ENCODE assay signal across 1 cellular context in genomic region chr19:39031368-39032163, GRCh38.
TF ChIP-seq lines count a peak whose summit lies in the region.

No MANE protein-coding gene starts in this region.

TF ChIP-seq in K562, 482 proteins besides CTCF, POLR2A, EP300 and RAD21 (continued from another document and continues in another):
- TF ChIP-seq SIN3A (IDR thresholded peaks at IDR 0.05; ENCODE audit: borderline replicate concordance in 2 of 2, control insufficient read depth in 1 of 2, low read depth in 2 of 2, low read length in 2 of 2) (peak in 1 of 2 experiments; percentile 30; a peak in 2 of 4 replicates), NUFIP1 (IDR thresholded peaks at IDR 0.05; ENCODE audit: partially characterized antibody) (no peak), HNRNPL (IDR thresholded peaks at IDR 0.05; ENCODE audit: low read depth, low read length) (peak; percentile 92), NONO (IDR thresholded peaks at IDR 0.05; ENCODE audit: low read depth in 2 of 2, low read length in 1 of 2) (0 out of 4 replicates have a peak, but pooled peaks of 1 of the 2 experiments have one; percentile 40), ZNF311 (CRISPR knock-in tag; IDR thresholded peaks at IDR 0.05) (no peak), POLR2G (IDR thresholded peaks at IDR 0.05; ENCODE audit: low read depth, low read length) (peak; percentile 73), CUX1 (CRISPR knock-in tag; IDR thresholded peaks at IDR 0.05) (no peak), TRIM25 (IDR thresholded peaks at IDR 0.05; ENCODE audit: borderline replicate concordance) (no peak), MAX (CRISPR knock-in tag; IDR thresholded peaks at IDR 0.05) (peak; percentile 46; the same call in 1 of the 2 replicates), ATF7 (IDR thresholded peaks at IDR 0.05) (no peak; the same call in 1 of the 2 replicates), ZNF785 (CRISPR knock-in tag; IDR thresholded peaks at IDR 0.05) (no peak), TBP (optimal IDR thresholded peaks at IDR 0.05; ENCODE audit: low read depth, low read length) (peak; percentile 42), FOXP1 (CRISPR knock-in tag; IDR thresholded peaks at IDR 0.05) (peak; percentile 57; the same call in 1 of the 2 replicates), CTBP1 (IDR thresholded peaks at IDR 0.05; ENCODE audit: borderline replicate concordance) (peak; percentile 98), ARID4B (CRISPR knock-in tag; IDR thresholded peaks at IDR 0.05) (peak; percentile 90), SIX5 (IDR thresholded peaks at IDR 0.05; ENCODE audit: borderline replicate concordance in 1 of 2, insufficient read depth in 1 of 2, low read depth in 1 of 2, low read length in 2 of 2) (no peak), JUND (IDR thresholded peaks at IDR 0.05; ENCODE audit: borderline replicate concordance, low read depth, low read length) (no peak), JUND (tag; IDR thresholded peaks at IDR 0.05; ENCODE audit: borderline replicate concordance, low read depth, low read length) (no peak; the same call in 2 of the 3 replicates), ZNF175 (CRISPR knock-in tag; IDR thresholded peaks at IDR 0.05; ENCODE audit: low read depth) (no peak), ZNF217 (CRISPR knock-in tag; IDR thresholded peaks at IDR 0.05) (no peak), RB1 (IDR thresholded peaks at IDR 0.05; ENCODE audit: low read depth) (peak; percentile 72; the same call in 1 of the 2 replicates), TFAP4 (CRISPR knock-in tag; IDR thresholded peaks at IDR 0.05; ENCODE audit: borderline replicate concordance) (peak; percentile 49; the same call in 1 of the 2 replicates), CEBPG (CRISPR knock-in tag; IDR thresholded peaks at IDR 0.05) (0 out of 2 replicates have a peak, but pooled peaks have one; percentile 21), CEBPG (tag; conservative IDR thresholded peaks at IDR 0.05 in 1 of 2, IDR thresholded peaks at IDR 0.05 in 1 of 2) (no peak), ZHX1 (conservative IDR thresholded peaks at IDR 0.05; ENCODE audit: low read length) (no peak), ZNF224 (CRISPR knock-in tag; IDR thresholded peaks at IDR 0.05) (no peak), FOS (IDR thresholded peaks at IDR 0.05; ENCODE audit: extremely low read depth, insufficient read length) (no peak), PRDM10 (IDR thresholded peaks at IDR 0.05; ENCODE audit: partially characterized antibody) (peak; percentile 2), HMGXB4 (CRISPR knock-in tag; IDR thresholded peaks at IDR 0.05) (no peak), MAFG (tag; conservative IDR thresholded peaks at IDR 0.05) (no peak), MAZ (CRISPR knock-in tag; conservative IDR thresholded peaks at IDR 0.05 in 1 of 2, IDR thresholded peaks at IDR 0.05 in 1 of 2) (peak; percentile 58 to 76; a peak in 2 of 4 replicates), FOXM1 (IDR thresholded peaks at IDR 0.05; ENCODE audit: low read depth) (no peak), FOXM1 (CRISPR knock-in tag; IDR thresholded peaks at IDR 0.05; ENCODE audit: low read depth) (peak; percentile 71; the same call in 1 of the 2 replicates), RFX5 (IDR thresholded peaks at IDR 0.05; ENCODE audit: low read depth, low read length) (no peak), ZNF511 (CRISPR knock-in tag; IDR thresholded peaks at IDR 0.05) (0 out of 2 replicates have a peak, but pooled peaks have one; percentile 15), BRCA1 (IDR thresholded peaks at IDR 0.05) (no peak), BRCA1 (CRISPR knock-in tag; IDR thresholded peaks at IDR 0.05) (no peak)
